In the genomic region with DNA sequence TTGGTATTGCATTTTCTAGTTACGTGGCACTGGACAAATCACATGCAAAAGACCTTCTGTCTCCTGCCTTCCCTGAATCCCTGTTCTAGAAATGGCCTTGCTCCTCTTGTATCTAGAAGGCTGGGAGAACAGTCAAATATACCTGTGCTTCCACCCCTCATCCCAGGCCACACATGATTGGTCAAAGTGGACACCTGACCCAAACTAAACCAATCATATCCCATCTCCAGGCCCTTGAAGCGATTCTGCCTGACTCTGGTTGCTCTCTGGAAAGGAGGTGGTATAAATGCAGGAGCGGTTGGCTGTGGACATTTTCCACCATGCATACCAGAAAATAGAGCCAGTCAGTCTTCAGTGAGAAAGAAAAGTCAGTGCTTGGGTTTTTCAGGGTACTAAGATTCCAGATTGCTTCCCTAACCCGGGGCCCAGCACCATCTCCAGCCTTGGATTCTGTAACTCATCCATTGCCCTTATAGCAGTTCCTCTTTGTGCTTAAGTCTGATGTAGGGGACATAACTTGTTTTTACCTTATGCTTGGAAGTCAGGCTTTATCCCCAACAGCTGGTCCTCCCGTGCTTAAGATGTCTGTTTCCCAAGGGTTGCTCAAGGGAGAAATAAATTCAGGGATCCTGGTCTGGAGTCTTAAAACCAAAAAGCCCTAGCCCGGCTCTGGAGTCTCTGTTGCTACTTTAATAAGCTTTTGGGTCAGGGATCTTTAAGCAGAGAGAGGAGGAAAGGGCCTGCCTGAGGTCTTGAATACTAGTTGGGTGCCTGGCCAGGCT, we compare ENCODE assay signal across 20 cellular contexts.
"Had no signal": no experiment of that assay in that cellular context is flagged by ENCODE, and none has a peak within 500 bp of the region (broad histone marks: within the 10 kb centered on the region; RNA-seq: fewer than 3 reads in every experiment).

No MANE protein-coding gene starts in this region.

- H3K4me3 Mint-ChIP-seq: activated CD4-positive, alpha-beta T cell treated with anti-CD3 and anti-CD28 coated beads for 36 hours; activated naive CD4-positive, alpha-beta T cell treated with anti-CD3 and anti-CD28 coated beads, Interleukin-2, amount 10 ng/mL, durations not matched to agents 7 days and 5 days; activated naive CD8-positive, alpha-beta T cell treated with anti-CD3 and anti-CD28 coated beads, Interleukin-2, amount 50 U/mL, for 24 hours; activated T-cell treated with anti-CD3 and anti-CD28 coated beads, Interleukin-2, amount 50 U/mL, for 24 hours; natural killer cell treated with Interleukin-12 subunit alpha and Interleukin-12 subunit beta and Interleukin-15 and Interleukin-18, amount 100 ng/mL, for 72 hours; stimulated activated memory B cell treated with anti-CD40 and anti-IgM and Interleukin-4, amounts not matched to agents 10 μg/mL and 1 μg/mL and 100 μg/mL, for 72 hours; T-helper 17 cell had no signal

- H3K79me2 ChIP-seq: hepatocyte had no signal

- H3K36me3 Mint-ChIP-seq: activated naive CD4-positive, alpha-beta T cell treated with anti-CD3 and anti-CD28 coated beads, Interleukin-2, amount 10 ng/mL, durations not matched to agents 7 days and 5 days; natural killer cell treated with Interleukin-12 subunit alpha and Interleukin-12 subunit beta and Interleukin-15 and Interleukin-18, amount 100 ng/mL, for 72 hours; stimulated activated memory B cell treated with anti-CD40 and anti-IgM and Interleukin-4, amounts not matched to agents 10 μg/mL and 1 μg/mL and 100 μg/mL, for 72 hours had no signal

- H3K27ac Mint-ChIP-seq: activated CD4-positive, alpha-beta T cell treated with anti-CD3 and anti-CD28 coated beads for 36 hours; activated naive CD4-positive, alpha-beta T cell treated with anti-CD3 and anti-CD28 coated beads, Interleukin-2, amount 10 ng/mL, durations not matched to agents 7 days and 5 days; activated naive CD8-positive, alpha-beta T cell treated with anti-CD3 and anti-CD28 coated beads, Interleukin-2, amount 50 U/mL, for 24 hours; activated T-cell treated with anti-CD3 and anti-CD28 coated beads, Interleukin-2, amount 50 U/mL, for 24 hours; natural killer cell treated with Interleukin-12 subunit alpha and Interleukin-12 subunit beta and Interleukin-15 and Interleukin-18, amount 100 ng/mL, for 72 hours; stimulated activated memory B cell treated with anti-CD40 and anti-IgM and Interleukin-4, amounts not matched to agents 10 μg/mL and 1 μg/mL and 100 μg/mL, for 72 hours; T-helper 17 cell had no signal

- H3K27me3 ChIP-seq: esophagus squamous epithelium, hepatocyte, sigmoid colon had no signal

- H3K9me3 Mint-ChIP-seq: activated naive CD4-positive, alpha-beta T cell treated with anti-CD3 and anti-CD28 coated beads, Interleukin-2, amount 10 ng/mL, durations not matched to agents 7 days and 5 days; activated naive CD8-positive, alpha-beta T cell treated with anti-CD3 and anti-CD28 coated beads, Interleukin-2, amount 50 U/mL, for 24 hours; activated T-cell treated with anti-CD3 and anti-CD28 coated beads, Interleukin-2, amount 50 U/mL, for 24 hours; natural killer cell treated with Interleukin-12 subunit alpha and Interleukin-12 subunit beta and Interleukin-15 and Interleukin-18, amount 100 ng/mL, for 72 hours; stimulated activated memory B cell treated with anti-CD40 and anti-IgM and Interleukin-4, amounts not matched to agents 10 μg/mL and 1 μg/mL and 100 μg/mL, for 72 hours had no signal

- DNase-seq: activated CD4-positive, alpha-beta T cell treated with anti-CD3 and anti-CD28 coated beads for 36 hours; activated CD4-positive, alpha-beta T cell treated with anti-CD3 and anti-CD28 coated beads, Interleukin-2, amount 50 U/mL, for 48 hours; activated naive CD4-positive, alpha-beta T cell treated with anti-CD3 and anti-CD28 coated beads, Interleukin-2, amount 10 ng/mL, durations not matched to agents 7 days and 5 days; activated naive CD8-positive, alpha-beta T cell treated with anti-CD3 and anti-CD28 coated beads, Interleukin-2, amount 50 U/mL, for 24 hours; activated T-cell treated with anti-CD3 and anti-CD28 coated beads, Interleukin-2, amount 50 U/mL, for 24 hours; anterior cingulate cortex; effector CD4-positive, alpha-beta T cell; esophagus squamous epithelium; left cardiac atrium; occipital lobe; posterior cingulate gyrus; sigmoid colon; spleen; stimulated activated CD4-positive, alpha-beta T cell treated with anti-CD3 and anti-CD28 coated beads, Interleukin-4, amount 100 ng/mL, for 4 hours; T-helper 17 cell had no signal

- H3K27ac ChIP-seq: coronary artery, hepatocyte, sigmoid colon, spleen, thoracic aorta had no signal

- H2AFZ ChIP-seq: hepatocyte had no signal

- H3K4me2 ChIP-seq: hepatocyte had no signal

- H3K9me3 ChIP-seq: esophagus squamous epithelium, sigmoid colon, spleen, thoracic aorta had no signal

- ATAC-seq: activated CD4-positive, alpha-beta T cell treated with anti-CD3 and anti-CD28 coated beads for 36 hours; activated naive CD8-positive, alpha-beta T cell treated with anti-CD3 and anti-CD28 coated beads, Interleukin-2, amount 50 U/mL, for 24 hours; left cardiac atrium; natural killer cell treated with Interleukin-12 subunit alpha and Interleukin-12 subunit beta and Interleukin-15 and Interleukin-18, amount 100 ng/mL, for 72 hours; stimulated activated memory B cell treated with anti-CD40 and anti-IgM and Interleukin-4, amounts not matched to agents 10 μg/mL and 1 μg/mL and 100 μg/mL, for 72 hours; T-helper 17 cell had no signal

- H3K36me3 ChIP-seq: esophagus squamous epithelium, sigmoid colon, spleen, thoracic aorta had no signal

- H3K4me1 Mint-ChIP-seq: activated CD4-positive, alpha-beta T cell treated with anti-CD3 and anti-CD28 coated beads for 36 hours; stimulated activated memory B cell treated with anti-CD40 and anti-IgM and Interleukin-4, amounts not matched to agents 10 μg/mL and 1 μg/mL and 100 μg/mL, for 72 hours had no signal

- H3K4me3 ChIP-seq: coronary artery, esophagus squamous epithelium, hepatocyte, sigmoid colon, spleen, thoracic aorta had no signal
